8 cellular contexts compared by ENCODE assay signal in genomic region chr19:2475702-2476450, GRCh38. TPM values are rescaled to one million over a fixed set of nuclear protein-coding genes. Genes with fewer than 3 reads are reported as not detected.
DNase-seq lines count a peak whose midpoint lies in the region; ATAC-seq and TF ChIP-seq lines count a peak whose summit lies in the region.

GADD45B (plus strand) TSS chr19:2476127; CDS start chr19:2476359, 232 bp downstream.

- peaks cover 29% of the 10 kb centered on the region in 2 donors for H3K36me3 Mint-ChIP-seq in activated naive CD4-positive, alpha-beta T cell treated with anti-CD3 and anti-CD28 coated beads, Interleukin-2, amount 50 U/mL, for 72 hours

- peak within 1 kb of the TSS; percentile 97 to 98 for H3K27ac Mint-ChIP-seq in activated naive CD4-positive, alpha-beta T cell treated with anti-CD3 and anti-CD28 coated beads, Interleukin-2, amount 50 U/mL, for 72 hours

- TF ChIP-seq CTCF in omental fat pad (IDR thresholded peaks at IDR 0.05), result no peak

- peak; percentile 96 for DNase-seq in GM04504 (ENCODE audit: low read depth)
- DNase-seq in NCI-H1092 treated with DMSO at 0.1 percent for 48 hours (lab: John Stamatoyannopoulos, UW), result peak; percentile 89
- DNase-seq in SKM-1 treated with dmso at 0.1 percent for 144 hours (lab: John Stamatoyannopoulos, UW; ENCODE audit: unreplicated experiment), result peak; percentile 98
- DNase-seq in activated naive CD4-positive, alpha-beta T cell treated with anti-CD3 and anti-CD28 coated beads, Interleukin-2, amount 50 U/mL, for 72 hours (ENCODE audit: low spot score in 2 of 2), result peak; percentile 98 to 99
- DNase-seq in glomerular endothelial cell (ENCODE audit: extremely low read depth, low read depth, low spot score), result peak; percentile 86
- DNase-seq in omental fat pad (ENCODE audit: low spot score), result peak; percentile 97

- peak; percentile 43 for ATAC-seq in HG02588 (IDR thresholded peaks at IDR 0.05; ENCODE audit: unreplicated experiment)
- peak; percentile 40 to 51 for ATAC-seq in activated naive CD4-positive, alpha-beta T cell treated with anti-CD3 and anti-CD28 coated beads, Interleukin-2, amount 50 U/mL, for 72 hours
- peak; percentile 60 for ATAC-seq in omental fat pad (ENCODE audit: low FRiP score)

- no peaks in the 10 kb centered on the region for H3K9me3 Mint-ChIP-seq in activated naive CD4-positive, alpha-beta T cell treated with anti-CD3 and anti-CD28 coated beads, Interleukin-2, amount 50 U/mL, for 72 hours

- H3K27ac ChIP-seq in temporal lobe (ENCODE audit: low read depth, low read length), result peak within 1 kb of the TSS; percentile 61

RNA-seq across cellular contexts. Expression of gene GADD45B, which starts in this region (rescaled TPM):
- total RNA-seq in activated naive CD4-positive, alpha-beta T cell treated with anti-CD3 and anti-CD28 coated beads, Interleukin-2, amount 50 U/mL, for 72 hours, result 10 to 100 TPM; 60.9 to 94.1 TPM
- 48.5 and 90.1 TPM in 2 replicates for total RNA-seq in glomerular endothelial cell
- 100 to 1,000 TPM; 120 to 726 (median 425) TPM for total RNA-seq in omental fat pad
- 5.9 TPM for total RNA-seq in temporal lobe

Comparison
In these comparisons a context has a peak if more than half of its experiments do, and no peak if none do; other contexts are left out.
1. Peak in every context shown above with its lines: DNase-seq, ATAC-seq and H3K27ac ChIP-seq.